ENCODE assay signal across 1 cellular context in the genomic region with DNA sequence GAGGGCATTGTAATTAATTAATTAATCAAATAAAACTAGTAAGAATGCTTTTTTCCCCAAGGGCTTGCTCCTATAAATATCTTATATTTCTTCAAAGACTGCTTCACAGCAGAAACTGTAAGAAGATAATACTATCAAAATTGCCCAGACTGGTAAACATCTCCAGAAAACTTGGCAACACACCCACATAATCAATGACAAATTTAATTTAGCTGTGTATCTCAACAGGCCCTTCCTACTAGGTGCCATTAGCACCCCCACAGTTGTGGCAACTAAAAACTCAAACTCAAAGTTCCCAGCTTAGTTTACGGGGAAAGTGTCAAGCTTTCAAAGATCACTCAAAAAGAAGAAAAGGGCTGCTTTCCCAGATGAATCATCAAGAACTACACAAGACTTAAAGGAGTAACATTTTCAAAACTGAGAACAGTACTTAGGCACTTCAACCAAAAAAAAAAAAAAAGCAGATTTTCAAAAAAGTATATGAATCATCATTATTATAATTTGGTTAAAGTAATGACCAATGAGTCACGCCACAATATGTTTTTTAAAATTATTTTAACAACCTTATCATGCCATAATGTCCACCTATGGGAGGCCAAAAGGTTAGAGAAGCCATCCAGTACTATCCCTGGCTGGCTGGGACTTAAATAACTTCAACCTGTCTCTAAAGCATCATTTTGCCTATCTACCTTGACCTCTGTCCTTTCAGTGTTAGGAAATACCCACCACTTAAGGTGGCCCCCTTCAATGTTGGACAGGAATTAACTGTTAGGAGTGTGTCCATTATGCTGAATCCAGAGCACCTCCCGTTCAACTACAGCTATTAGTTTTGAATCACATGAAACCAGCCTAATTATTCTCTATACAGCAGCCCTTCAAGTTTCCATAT.
TF ChIP-seq lines count a peak whose summit lies in the region.

No MANE protein-coding gene starts in this region.

TF ChIP-seq in IMR-90, 13 proteins besides CTCF, POLR2A, EP300 and RAD21:
- TF ChIP-seq MAZ (IDR thresholded peaks at IDR 0.05; ENCODE audit: borderline replicate concordance, low read depth, low read length), result no peak
- TF ChIP-seq RFX5 (IDR thresholded peaks at IDR 0.05; ENCODE audit: low read depth, low read length), result no peak
- TF ChIP-seq SMC3 (IDR thresholded peaks at IDR 0.05; ENCODE audit: low read depth, low read length), result no peak
- TF ChIP-seq FOS (IDR thresholded peaks at IDR 0.05; ENCODE audit: low read depth, low read length), result 0 out of 2 replicates have a peak, but pooled peaks have one; percentile 10
